1 cellular context compared by ENCODE assay signal in genomic region chr4:40290611-40291186, GRCh38.
TF ChIP-seq lines count a peak whose summit lies in the region.
"Not testable (repeated sequence)": the region's sequence is repeated elsewhere in the genome, so short reads cannot be mapped to it uniquely, and the experiment has no call there.

No MANE protein-coding gene starts in this region.

TF ChIP-seq in K562, 482 proteins besides CTCF, POLR2A, EP300 and RAD21 (continued from another document):
- TF ChIP-seq PKNOX1 (IDR thresholded peaks at IDR 0.05) (peak; percentile 88), ARID1B (IDR thresholded peaks at IDR 0.05) (peak; percentile 96), C11orf30 (IDR thresholded peaks at IDR 0.05; ENCODE audit: low read depth) (peak; percentile 92), MAFG (tag; conservative IDR thresholded peaks at IDR 0.05) (peak; percentile 84), JUN (IDR thresholded peaks at IDR 0.05; ENCODE audit: borderline replicate concordance, low read depth, low read length) (peak; percentile 93), JUN (CRISPR knock-in tag; IDR thresholded peaks at IDR 0.05; ENCODE audit: borderline replicate concordance) (0 out of 2 replicates have a peak, but pooled peaks have one; percentile 33), CBFA2T2 (conservative IDR thresholded peaks at IDR 0.05) (peak; percentile 95), ZNF24 (IDR thresholded peaks at IDR 0.05) (0 out of 2 replicates have a peak, but pooled peaks have one; percentile 9), TEAD4 (IDR thresholded peaks at IDR 0.05; ENCODE audit: low read length) (peak; percentile 95), NBN (IDR thresholded peaks at IDR 0.05; ENCODE audit: low read depth) (0 out of 2 replicates have a peak, but pooled peaks have one; percentile 73), HDAC1 (IDR thresholded peaks at IDR 0.05) (peak in 1 of 2 experiments; percentile 91; a peak in 2 of 4 replicates), ETV1 (tag; conservative IDR thresholded peaks at IDR 0.05; ENCODE audit: low read depth) (peak; percentile 87), KLF16 (IDR thresholded peaks at IDR 0.05) (peak; percentile 98), RCOR1 (IDR thresholded peaks at IDR 0.05; ENCODE audit: borderline replicate concordance in 1 of 2, low read depth in 2 of 2, low read length in 2 of 2) (peak in 1 of 2 experiments; percentile 97; a peak in 2 of 4 replicates), MTA1 (IDR thresholded peaks at IDR 0.05; ENCODE audit: borderline replicate concordance) (peak; percentile 56), ATF7 (IDR thresholded peaks at IDR 0.05) (peak; percentile 93), VEZF1 (CRISPR knock-in tag; IDR thresholded peaks at IDR 0.05) (peak; percentile 63), ZMIZ1 (IDR thresholded peaks at IDR 0.05; ENCODE audit: low read depth in 2 of 2, low read length in 2 of 2) (peak in 1 of 2 experiments; percentile 88; a peak in 2 of 4 replicates), CBFA2T3 (IDR thresholded peaks at IDR 0.05) (peak; percentile 98), HES1 (IDR thresholded peaks at IDR 0.05; ENCODE audit: low read depth) (peak; percentile 81; the same call in 1 of the 2 replicates), LCOR (CRISPR knock-in tag; IDR thresholded peaks at IDR 0.05) (peak; percentile 88), DMBX1 (CRISPR knock-in tag; IDR thresholded peaks at IDR 0.05; ENCODE audit: borderline replicate concordance) (peak; percentile 36; the same call in 1 of the 2 replicates)
- TF ChIP-seq TEAD4 (CRISPR knock-in tag; IDR thresholded peaks at IDR 0.05; ENCODE audit: borderline replicate concordance), result not testable (repeated sequence)
